Comparison of ENCODE assay signal across 7 cellular contexts in the genomic region with DNA sequence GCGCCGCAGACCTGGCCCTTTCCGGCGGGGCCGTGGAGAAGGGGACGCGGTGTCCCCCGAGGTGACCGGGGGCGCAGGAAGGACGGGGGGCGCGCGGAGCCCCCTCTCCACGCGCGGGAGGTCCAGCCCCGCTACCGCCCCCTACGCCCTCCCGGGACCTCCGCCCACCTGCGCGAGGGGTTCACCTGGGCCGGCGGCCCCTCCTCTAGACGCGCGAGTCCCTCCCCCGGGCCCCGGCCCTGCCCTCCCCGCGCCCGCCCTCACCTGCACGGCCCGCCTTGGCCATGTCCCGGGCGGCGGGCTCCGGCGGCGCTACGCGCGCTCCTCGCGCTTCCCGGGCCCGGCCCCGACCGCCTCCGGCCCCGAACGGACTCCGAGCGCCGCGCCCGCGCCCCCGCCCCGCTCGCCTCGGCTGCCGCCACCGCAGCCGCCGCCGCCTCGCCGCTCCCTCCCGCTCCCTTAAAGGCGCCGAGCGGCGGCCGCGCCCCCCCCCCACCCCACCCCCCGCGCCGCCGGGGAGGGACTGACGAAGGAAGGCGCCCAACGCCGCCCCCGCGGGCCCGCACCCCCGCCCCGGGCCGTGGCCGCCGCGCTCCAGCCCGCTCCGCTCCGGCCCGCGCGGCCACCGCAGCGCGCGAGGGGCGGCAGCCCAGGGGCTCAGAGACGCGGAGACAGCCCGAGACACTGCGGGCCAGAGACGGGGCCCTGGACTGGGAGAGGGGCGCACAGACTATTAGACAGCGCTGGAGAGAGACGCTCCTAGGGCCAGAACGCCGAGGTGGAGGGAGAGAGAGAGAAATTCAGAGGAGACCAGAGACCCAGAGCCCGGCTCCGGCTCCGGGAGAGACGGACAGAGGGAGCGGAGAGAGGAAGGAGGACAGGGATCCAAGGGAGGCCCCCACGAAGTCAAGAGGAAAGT. TPM values are rescaled to one million over a fixed set of nuclear protein-coding genes. Genes with fewer than 3 reads are reported as not detected.
DNase-seq lines count a peak whose midpoint lies in the region.

Gene PITPNM3, minus strand, starts transcription at position 435 of the 919 bp plus-strand sequence. Its CDS starts 149 bp downstream, at position 286.

- H3K4me3 ChIP-seq in HUES48 (ENCODE audit: low read depth, low read length): peak within 1 kb of the TSS; percentile 63
- H3K4me3 ChIP-seq in iPS DF 6.9 (ENCODE audit: low read length): peak within 1 kb of the TSS; percentile 73; the same call in 1 of the 2 replicates
- peak within 1 kb of the TSS; percentile 7 to 45 (median 43) for H3K4me3 ChIP-seq in skeletal muscle tissue (ENCODE audit: low read length in 3 of 3)

- H3K27me3 ChIP-seq in HUES48 (ENCODE audit: control insufficient read depth, insufficient read depth, low read length) (peaks cover 52% of the 10 kb centered on the region), iPS DF 6.9 (ENCODE audit: control insufficient read depth, insufficient read depth, low read length) (peaks cover 22% of the 10 kb centered on the region), skeletal muscle tissue (ENCODE audit: control insufficient read depth in 3 of 3, insufficient read depth in 3 of 3, low read length in 3 of 3) (peaks cover 42 to 54% (median 46%) of the 10 kb centered on the region in 3 donors)

- no peak within 1 kb of the TSS for H3K27ac Mint-ChIP-seq in activated naive CD8-positive, alpha-beta T cell treated with anti-CD3 and anti-CD28 coated beads for 36 hours

- no CpG with 5 or more reads among the region's 122 CpGs for WGBS in iPS DF 6.9 (ENCODE audit: insufficient coverage, insufficient read length)

- DNase-seq in activated naive CD8-positive, alpha-beta T cell treated with anti-CD3 and anti-CD28 coated beads for 36 hours: no peak
- DNase-seq in iPS DF 6.9 (ENCODE audit: low read depth, low spot score): no peak
- no peak for DNase-seq in NCI-H1092 treated with DMSO at 0.1 percent for 48 hours (lab: John Stamatoyannopoulos, UW)
- DNase-seq in activated effector memory CD4-positive, alpha-beta T cell treated with anti-CD3 and anti-CD28 coated beads, Interleukin-2, amount 50 U/mL, for 16 hours: no peak
- no peak for DNase-seq in GF-D8 (lab: John Stamatoyannopoulos, UW)

- H3K36me3 ChIP-seq in HUES48 (ENCODE audit: control insufficient read depth, insufficient read depth, low read length) (no peaks in the 10 kb centered on the region), iPS DF 6.9 (ENCODE audit: control insufficient read depth, insufficient read depth, low read length) (no peaks in the 10 kb centered on the region), skeletal muscle tissue (ENCODE audit: control insufficient read depth in 3 of 3, insufficient read depth in 3 of 3, low read length in 3 of 3) (no peaks in the 10 kb centered on the region)

- H3K4me3 Mint-ChIP-seq in activated naive CD8-positive, alpha-beta T cell treated with anti-CD3 and anti-CD28 coated beads for 36 hours: peak within 1 kb of the TSS; percentile 42

- H3K4me1 ChIP-seq in HUES48 (ENCODE audit: control insufficient read depth, insufficient read depth, low read length) (peaks cover 13% of the 10 kb centered on the region), iPS DF 6.9 (ENCODE audit: control insufficient read depth, insufficient read depth, low read length) (peaks cover 8% of the 10 kb centered on the region; the same call in 1 of the 2 replicates), skeletal muscle tissue (ENCODE audit: control insufficient read depth in 3 of 3, insufficient read depth in 3 of 3, low read length in 3 of 3) (peaks cover 12 to 14% (median 13%) of the 10 kb centered on the region in 3 donors)

- H3K9me3 Mint-ChIP-seq in activated naive CD8-positive, alpha-beta T cell treated with anti-CD3 and anti-CD28 coated beads for 36 hours: no peaks in the 10 kb centered on the region

- H3K27ac ChIP-seq in HUES48 (ENCODE audit: low read depth, low read length) (no peak within 1 kb of the TSS), iPS DF 6.9 (ENCODE audit: low read length) (no peak within 1 kb of the TSS), skeletal muscle tissue (ENCODE audit: low read depth, low read length) (no peak within 1 kb of the TSS)

- no peaks in the 10 kb centered on the region for H3K36me3 Mint-ChIP-seq in activated naive CD8-positive, alpha-beta T cell treated with anti-CD3 and anti-CD28 coated beads for 36 hours

- H3K27me3 Mint-ChIP-seq in activated naive CD8-positive, alpha-beta T cell treated with anti-CD3 and anti-CD28 coated beads for 36 hours: peaks cover 70% of the 10 kb centered on the region

- H3K9me3 ChIP-seq in HUES48 (ENCODE audit: control insufficient read depth, insufficient read depth, low read length): no peaks in the 10 kb centered on the region
- H3K9me3 ChIP-seq in iPS DF 6.9 (ENCODE audit: control insufficient read depth, insufficient read depth, low read length): no peaks in the 10 kb centered on the region
- H3K9me3 ChIP-seq in skeletal muscle tissue (ENCODE audit: control insufficient read depth in 3 of 3, low read length in 3 of 3): no peaks in the 10 kb centered on the region

- H3K9ac ChIP-seq in HUES48 (ENCODE audit: low read depth, low read length): no peak within 1 kb of the TSS
- peak within 1 kb of the TSS in 2 of 3 donors; percentile 23 to 64 for H3K9ac ChIP-seq in skeletal muscle tissue (ENCODE audit: low read depth in 1 of 3, low read length in 3 of 3)

- peaks cover 8% of the 10 kb centered on the region for H3K4me1 Mint-ChIP-seq in activated naive CD8-positive, alpha-beta T cell treated with anti-CD3 and anti-CD28 coated beads for 36 hours

RNA-seq across cellular contexts. Expression of gene PITPNM3, which starts in this region (rescaled TPM):
- total RNA-seq in activated naive CD8-positive, alpha-beta T cell treated with anti-CD3 and anti-CD28 coated beads for 36 hours: under 1 TPM; 0.49 to 0.72 TPM
- 1.0 TPM for total RNA-seq in skeletal muscle tissue
